8 cellular contexts compared by ENCODE assay signal in genomic region chr16:77723108-77723514, GRCh38. TPM values are rescaled to one million over a fixed set of nuclear protein-coding genes. Genes with fewer than 3 reads are reported as not detected.
DNase-seq lines count a peak whose midpoint lies in the region; ATAC-seq and TF ChIP-seq lines count a peak whose summit lies in the region.

No MANE protein-coding gene starts in this region.

- no peak for DNase-seq in activated CD4-positive, alpha-beta T cell treated with anti-CD3 and anti-CD28 coated beads, Interleukin-2, amount 10 ng/mL, durations not matched to agents 7 days and 5 days
- DNase-seq in activated CD4-positive, alpha-beta T cell treated with anti-CD3 and anti-CD28 coated beads, Interleukin-2, amount 50 U/mL, for 1 hour: no peak
- no peak for DNase-seq in chondrocyte (ENCODE audit: low spot score)
- DNase-seq in testis: no peak
- DNase-seq in activated CD8-positive, alpha-beta memory T cell treated with anti-CD3 and anti-CD28 coated beads, Interleukin-2, amount 50 U/mL, for 4 hours: no peak

- no peaks in the 10 kb centered on the region for H3K27me3 Mint-ChIP-seq in activated CD4-positive, alpha-beta T cell treated with anti-CD3 and anti-CD28 coated beads, Interleukin-2, amount 10 ng/mL, durations not matched to agents 7 days and 5 days
- H3K27me3 Mint-ChIP-seq in chondrocyte (ENCODE audit: low read depth): no peaks in the 10 kb centered on the region

- H3K4me3 ChIP-seq in OCI-LY1 (ENCODE audit: low read depth, low read length, poor library complexity, severe bottlenecking) (peak overlapping the region; percentile 81), liver (ENCODE audit: low read depth in 1 of 3, low read length in 3 of 3) (peak overlapping the region; percentile 75 to 82 (median 79)), testis (peak overlapping the region; percentile 72 to 78)

- H3K79me2 ChIP-seq in OCI-LY1 (ENCODE audit: insufficient read depth, low read length): no peaks in the 10 kb centered on the region

- POLR2A ChIA-PET in activated CD4-positive, alpha-beta T cell treated with anti-CD3 and anti-CD28 coated beads, Interleukin-2, amount 10 ng/mL, durations not matched to agents 7 days and 5 days (lab: Charles Lee): no interaction called here

- TF ChIP-seq RAD21 in liver (IDR thresholded peaks at IDR 0.05): peak in 1 of 2 donors; percentile 54

- H3F3A ChIP-seq in OCI-LY1 (ENCODE audit: insufficient read depth, low read length): no peaks in the 10 kb centered on the region

- H2AFZ ChIP-seq in OCI-LY1 (ENCODE audit: low read length): no peak overlapping the region

- TF ChIP-seq CTCF in OCI-LY1 (IDR thresholded peaks at IDR 0.05; ENCODE audit: low read length) (no peak), chondrocyte (IDR thresholded peaks at IDR 0.05) (no peak), liver (IDR thresholded peaks at IDR 0.05; ENCODE audit: low read depth, low read length, missing input control) (no peak), testis (IDR thresholded peaks at IDR 0.05) (no peak)

- H3K9me3 ChIP-seq in OCI-LY1 (ENCODE audit: low read length) (no peaks in the 10 kb centered on the region), liver (ENCODE audit: control insufficient read depth in 4 of 4, low read length in 3 of 4) (no peaks in the 10 kb centered on the region), testis (no peaks in the 10 kb centered on the region)

- no peak for TF ChIP-seq POLR2A in testis (IDR thresholded peaks at IDR 0.05)

- H3K4me2 ChIP-seq in OCI-LY1 (ENCODE audit: low read length): peak overlapping the region; percentile 82

- ATAC-seq in HG02763 (IDR thresholded peaks at IDR 0.05; ENCODE audit: unreplicated experiment): peak; percentile 1

- H3K27ac Mint-ChIP-seq in activated CD4-positive, alpha-beta T cell treated with anti-CD3 and anti-CD28 coated beads, Interleukin-2, amount 10 ng/mL, durations not matched to agents 7 days and 5 days: peak overlapping the region; percentile 80
- H3K27ac Mint-ChIP-seq in chondrocyte (ENCODE audit: unreplicated experiment): peak overlapping the region; percentile 61

- under 1% methylated on average over 5 of the region's 5 CpGs for WGBS in liver
- 0 to 3% methylated on average over 5 of the region's 5 CpGs for whole genome bisulfite sequencing in testis, 2 donors

- H3K36me3 ChIP-seq in OCI-LY1 (ENCODE audit: insufficient read depth, low read length): peaks cover 4% of the 10 kb centered on the region; the same call in 1 of the 2 replicates
- H3K36me3 ChIP-seq in liver (ENCODE audit: control insufficient read depth in 4 of 4, insufficient read depth in 3 of 4, low read depth in 1 of 4, low read length in 3 of 4): peaks cover 2 to 14% (median 10%) of the 10 kb centered on the region in 4 donors
- no peaks in the 10 kb centered on the region for H3K36me3 ChIP-seq in testis (ENCODE audit: low read depth, missing control alignments)

- H3K4me1 ChIP-seq in OCI-LY1 (ENCODE audit: insufficient read depth, low read length, severe bottlenecking) (peaks cover 7% of the 10 kb centered on the region), liver (ENCODE audit: control insufficient read depth in 4 of 4, insufficient read depth in 4 of 4, low read length in 3 of 4) (peaks cover 4 to 19% (median 10%) of the 10 kb centered on the region in 4 donors), testis (peaks cover 6% of the 10 kb centered on the region)

- intact Hi-C loops in testis (cut with DNase I; ENCODE audit: low total_unique reads): no loop called here

- H3K9me2 ChIP-seq in OCI-LY1 (ENCODE audit: low read depth, low read length): no peaks in the 10 kb centered on the region

- peaks cover 12% of the 10 kb centered on the region for H3K4me1 Mint-ChIP-seq in activated CD4-positive, alpha-beta T cell treated with anti-CD3 and anti-CD28 coated beads, Interleukin-2, amount 10 ng/mL, durations not matched to agents 7 days and 5 days
- H3K4me1 Mint-ChIP-seq in chondrocyte (ENCODE audit: low read depth): peaks cover 11% of the 10 kb centered on the region

- H4K20me1 ChIP-seq in OCI-LY1 (ENCODE audit: insufficient read depth, low read length): no peaks in the 10 kb centered on the region

- peak overlapping the region; percentile 79 for H3K4me3 Mint-ChIP-seq in activated CD4-positive, alpha-beta T cell treated with anti-CD3 and anti-CD28 coated beads, Interleukin-2, amount 10 ng/mL, durations not matched to agents 7 days and 5 days
- H3K4me3 Mint-ChIP-seq in chondrocyte (ENCODE audit: unreplicated experiment): peak overlapping the region; percentile 80

- H3K27me3 ChIP-seq in OCI-LY1 (ENCODE audit: insufficient read depth, low read length) (no peaks in the 10 kb centered on the region), liver (ENCODE audit: control insufficient read depth in 4 of 4, insufficient read depth in 4 of 4, low read length in 3 of 4) (no peaks in the 10 kb centered on the region), testis (no peaks in the 10 kb centered on the region)

- H3K27ac ChIP-seq in OCI-LY1 (ENCODE audit: low read depth, low read length, poor library complexity, severe bottlenecking) (peak overlapping the region; percentile 69), liver (ENCODE audit: low read depth in 1 of 2, low read length in 2 of 2) (peak overlapping the region; percentile 96), testis (peak overlapping the region; percentile 47 to 79)

- CTCF ChIA-PET in activated CD4-positive, alpha-beta T cell treated with anti-CD3 and anti-CD28 coated beads, Interleukin-2, amount 10 ng/mL, durations not matched to agents 7 days and 5 days (lab: Charles Lee): interaction anchor here (0.6 kb wide), 1 partner anchor 976 kb away, joined by 3 read pairs; no protein-coding TSS in a partner anchor

- H3K9ac ChIP-seq in OCI-LY1 (ENCODE audit: low read length): peak overlapping the region; percentile 85
- H3K9ac ChIP-seq in liver (ENCODE audit: low read depth in 1 of 2, low read length in 2 of 2): peak overlapping the region; percentile 94 to 96

- peaks cover 4% of the 10 kb centered on the region for H3K9me3 Mint-ChIP-seq in activated CD4-positive, alpha-beta T cell treated with anti-CD3 and anti-CD28 coated beads, Interleukin-2, amount 10 ng/mL, durations not matched to agents 7 days and 5 days
- H3K9me3 Mint-ChIP-seq in chondrocyte (ENCODE audit: low read depth): peaks cover 3% of the 10 kb centered on the region

- H3K36me3 Mint-ChIP-seq in activated CD4-positive, alpha-beta T cell treated with anti-CD3 and anti-CD28 coated beads, Interleukin-2, amount 10 ng/mL, durations not matched to agents 7 days and 5 days (ENCODE audit: low read depth): no peaks in the 10 kb centered on the region
- H3K36me3 Mint-ChIP-seq in chondrocyte (ENCODE audit: low read depth): no peaks in the 10 kb centered on the region

TF ChIP-seq in liver, 16 proteins besides CTCF, POLR2A, EP300 and RAD21:
- peak in 1 of 2 donors; percentile 13 for TF ChIP-seq RXRA (IDR thresholded peaks at IDR 0.05)
- peak; percentile 45 for TF ChIP-seq SP1 (IDR thresholded peaks at IDR 0.05)
- TF ChIP-seq ZBTB33 (IDR thresholded peaks at IDR 0.05): no peak
- peak; percentile 69 for TF ChIP-seq TAF1 (conservative IDR thresholded peaks at IDR 0.05)
- no peak for TF ChIP-seq JUND (IDR thresholded peaks at IDR 0.05)
- no peak for TF ChIP-seq MAX (IDR thresholded peaks at IDR 0.05)
- TF ChIP-seq HNF4A (conservative IDR thresholded peaks at IDR 0.05): peak; percentile 13 to 23

RNA-seq across cellular contexts. Expression of gene NUDT7, which starts 0.8 kb away (rescaled TPM):
- total RNA-seq in activated CD4-positive, alpha-beta T cell treated with anti-CD3 and anti-CD28 coated beads, Interleukin-2, amount 10 ng/mL, durations not matched to agents 7 days and 5 days: 1 to 10 TPM; 6.8 to 8.4 TPM
- total RNA-seq in chondrocyte (1.4 to 2.1 TPM (median 1.6 TPM) in 3 replicates), liver (10 to 100 TPM; 15.4 to 25.1 TPM), testis (10 to 100 TPM; 10.4 to 13.2 TPM)
- polyA plus RNA-seq in liver (10 to 100 TPM; 25.6 to 30.2 TPM), testis (ENCODE audit: insufficient read depth, low read depth, low replicate concordance) (18.6 TPM)
